ENCODE assay signal across 10 cellular contexts in the genomic region with DNA sequence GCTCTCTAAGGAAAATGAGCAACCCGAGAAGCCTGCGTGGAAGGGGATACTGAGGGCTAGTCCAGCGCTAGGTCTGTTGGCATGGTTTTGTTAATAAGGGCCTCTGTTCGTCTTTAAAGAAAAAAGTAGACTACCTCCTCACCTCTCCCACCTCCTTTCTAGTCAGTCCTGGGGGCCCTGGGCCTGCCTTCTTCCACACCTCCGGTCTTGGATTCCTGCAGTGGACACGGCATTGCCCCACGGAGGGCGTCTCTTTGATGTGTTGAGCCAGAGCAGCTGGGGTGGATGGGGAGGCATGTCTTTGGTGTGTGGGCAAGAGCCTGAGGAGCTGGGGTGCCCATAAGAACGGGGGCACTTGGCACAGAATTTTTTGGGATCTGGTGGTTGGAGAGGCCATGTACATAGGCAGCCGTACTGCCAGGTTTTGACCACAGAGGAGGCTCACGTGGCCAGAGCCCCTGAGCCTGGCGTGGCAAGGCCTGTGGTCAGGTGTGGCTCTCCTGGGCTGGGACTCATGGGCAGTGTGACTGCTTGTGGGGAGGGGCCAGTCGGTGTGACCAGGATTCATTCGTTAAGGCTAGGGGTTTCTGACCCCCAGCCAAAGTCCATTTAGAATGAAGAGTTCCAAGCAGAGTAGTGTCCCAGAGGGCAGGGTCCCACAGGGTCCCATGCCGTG. TPM values are rescaled to one million over a fixed set of nuclear protein-coding genes. Genes with fewer than 3 reads are reported as not detected.
DNase-seq lines count a peak whose midpoint lies in the region; ATAC-seq, FAIRE-seq and TF ChIP-seq lines count a peak whose summit lies in the region.
"Had no signal": no experiment of that assay in that cellular context is flagged by ENCODE, and none has a peak within 500 bp of the region (broad histone marks: within the 10 kb centered on the region; RNA-seq: fewer than 3 reads in every experiment).

No MANE protein-coding gene starts in this region.

- H2AK5ac ChIP-seq in neuronal stem cell (ENCODE audit: low read depth, low read length) = peak overlapping the region; percentile 89

- H3K18ac ChIP-seq in neuronal stem cell (ENCODE audit: low read length) = peak overlapping the region; percentile 36

- WGBS in SK-N-SH (ENCODE audit: low lambda C conversion rate) = 67% methylated on average over 14 of the region's 15 CpGs
- WGBS in neuronal stem cell (ENCODE audit: extremely low coverage in 2 of 2, insufficient read length in 2 of 2, insufficient replicate concordance in 1 of 2), 2 donors = no CpG with 5 or more reads among the region's 15 CpGs

- H3K79me2 ChIP-seq in SK-N-SH (ENCODE audit: insufficient read depth) = peaks cover 18% of the 10 kb centered on the region; the same call in 1 of the 2 replicates

- H3K9ac ChIP-seq in SK-N-SH (no peak overlapping the region), neuronal stem cell (ENCODE audit: low read depth, low read length, poor library complexity) (peak overlapping the region; percentile 45), kidney (ENCODE audit: low read length in 2 of 2) (no peak overlapping the region)

- no peak for TF ChIP-seq EP300 in SK-N-SH (IDR thresholded peaks at IDR 0.05; ENCODE audit: borderline replicate concordance in 1 of 2, low read depth in 1 of 2, low read length in 1 of 2)

- no peak overlapping the region for H4K91ac ChIP-seq in neuronal stem cell (ENCODE audit: low read depth, low read length, poor library complexity)

- H2AFZ ChIP-seq in SK-N-SH (ENCODE audit: low read depth) (no peak overlapping the region), neuronal stem cell (ENCODE audit: low read length) (no peak overlapping the region)

- POLR2A ChIA-PET in SK-N-SH (lab: Yijun Ruan, JAX) (no interaction called here), RWPE1 (lab: Yijun Ruan, JAX; ENCODE audit: low non-redundant PET) (no interaction called here)

- peak overlapping the region; percentile 61 for H3K14ac ChIP-seq in neuronal stem cell (ENCODE audit: low read length)

- H3K4me3 ChIP-seq in SK-N-SH (ENCODE audit: low read depth in 2 of 2, low read length in 1 of 2) (no peak overlapping the region; a peak in 1 of 4 replicates), neuronal stem cell (ENCODE audit: low read length in 2 of 2) (no peak overlapping the region), kidney (ENCODE audit: low read length in 2 of 2) (no peak overlapping the region)
- H3K4me3 ChIP-seq: tibial nerve had no signal

- H2BK12ac ChIP-seq in neuronal stem cell (ENCODE audit: low read length) = no peak overlapping the region

- no peak overlapping the region for H2BK120ac ChIP-seq in neuronal stem cell (ENCODE audit: low read depth, low read length)

- TF ChIP-seq RAD21 in SK-N-SH (IDR thresholded peaks at IDR 0.05; ENCODE audit: low read length) = no peak

- H4K20me1 ChIP-seq in SK-N-SH (ENCODE audit: insufficient read depth) = peaks cover 24% of the 10 kb centered on the region

- CTCF ChIA-PET in SK-N-SH (lab: Yijun Ruan, JAX) = interaction anchor here (0.6 to 18.0 kb wide), 59 partner anchors 10 to 1211 kb away, joined by 3 to 243 read pairs (median 5); partner anchors contain the start of genes ABCF2, AGAP3, CHPF2 and GBX1
- CTCF ChIA-PET in RWPE1 (lab: Yijun Ruan, JAX) = interaction anchor here (0.6 to 1.4 kb wide), 10 partner anchors 11 to 954 kb away, joined by 3 to 11 read pairs (median 4); no protein-coding TSS in a partner anchor

- no peak overlapping the region for H3K27ac ChIP-seq in SK-N-SH (ENCODE audit: low read depth in 2 of 2, low read length in 1 of 2)
- H3K27ac ChIP-seq in RWPE1 = peak overlapping the region; percentile 23; the same call in 1 of the 2 replicates
- no peak overlapping the region for H3K27ac ChIP-seq in neuronal stem cell (replicated peaks; ENCODE audit: low read length)
- H3K27ac ChIP-seq in kidney (ENCODE audit: low read depth in 2 of 2, low read length in 2 of 2) = no peak overlapping the region
- H3K27ac ChIP-seq: tibial nerve had no signal

- peak overlapping the region; percentile 45 for H3K23ac ChIP-seq in neuronal stem cell (ENCODE audit: low read depth, low read length, poor library complexity)

- H2BK15ac ChIP-seq in neuronal stem cell (ENCODE audit: low read length) = no peak overlapping the region

- TF ChIP-seq CTCF in SK-N-SH (IDR thresholded peaks at IDR 0.05) = no peak
- peak; percentile 13 for TF ChIP-seq CTCF in RWPE1 (conservative IDR thresholded peaks at IDR 0.05; ENCODE audit: low read depth)
- no peak for TF ChIP-seq CTCF in kidney (IDR thresholded peaks at IDR 0.05; ENCODE audit: borderline replicate concordance, extremely low read depth, insufficient read depth)

- no peak overlapping the region for H3K4ac ChIP-seq in neuronal stem cell (ENCODE audit: low read length)

- H3K27me3 ChIP-seq in SK-N-SH (ENCODE audit: insufficient read depth) (no peaks in the 10 kb centered on the region), neuronal stem cell (ENCODE audit: control insufficient read depth in 3 of 3, insufficient read depth in 3 of 3, low read depth in 1 of 3, low read length in 3 of 3) (peaks cover 0 to 1% (median 0%) of the 10 kb centered on the region in 3 experiments)
- H3K27me3 ChIP-seq: tibial nerve had no signal

- intact Hi-C loops in kidney (cut with DNase I) = no loop called here

- H3K79me1 ChIP-seq in neuronal stem cell (ENCODE audit: low read depth, low read length) = peaks cover 23% of the 10 kb centered on the region

- H3K4me2 ChIP-seq in SK-N-SH = no peak overlapping the region
- H3K4me2 ChIP-seq in neuronal stem cell (ENCODE audit: insufficient read depth, low read length, poor library complexity, severe bottlenecking) = no peak overlapping the region

- peak overlapping the region; percentile 76 for H4K8ac ChIP-seq in neuronal stem cell (ENCODE audit: low read depth, low read length)

- no peaks in the 10 kb centered on the region; a peak in 1 of 4 replicates for H3K4me1 ChIP-seq in SK-N-SH (ENCODE audit: control insufficient read depth in 1 of 2, insufficient read depth in 2 of 2, low read depth in 1 of 2, low read length in 1 of 2)
- peaks cover 0 to 18% of the 10 kb centered on the region in 2 donors for H3K4me1 ChIP-seq in neuronal stem cell (ENCODE audit: control insufficient read depth in 2 of 2, insufficient read depth in 1 of 2, low read depth in 1 of 2, low read length in 2 of 2)
- H3K4me1 ChIP-seq in kidney (ENCODE audit: control insufficient read depth in 1 of 2, insufficient read depth in 1 of 2, low read depth in 1 of 2, low read length in 2 of 2) = peaks cover 0 to 5% of the 10 kb centered on the region in 2 donors

- ATAC-seq in SK-N-SH treated with all-trans-retinoic acid at 6 μM for 48 hours = peak; percentile 1; the same call in 1 of the 3 replicates

- FAIRE-seq in kidney (lab: Jason Lieb, UNC) = no peak

- H2BK5ac ChIP-seq in neuronal stem cell (ENCODE audit: low read length) = no peak overlapping the region

- H3K9me3 ChIP-seq in SK-N-SH (no peaks in the 10 kb centered on the region), neuronal stem cell (replicated peaks in 1 of 2; ENCODE audit: control insufficient read depth in 2 of 2, insufficient read depth in 1 of 2, low read depth in 1 of 2, low read length in 2 of 2) (no peaks in the 10 kb centered on the region), kidney (ENCODE audit: control insufficient read depth in 1 of 2, low read length in 2 of 2) (no peaks in the 10 kb centered on the region)
- H3K9me3 ChIP-seq: tibial nerve had no signal

- H3K9me2 ChIP-seq in SK-N-SH = no peaks in the 10 kb centered on the region

- H3K36me3 ChIP-seq in SK-N-SH (replicated peaks in 1 of 2; ENCODE audit: control insufficient read depth in 1 of 2, insufficient read depth in 2 of 2, low read length in 1 of 2) (peaks cover 25 to 82% of the 10 kb centered on the region in 2 experiments), neuronal stem cell (replicated peaks in 1 of 2; ENCODE audit: control insufficient read depth in 2 of 2, insufficient read depth in 2 of 2, low read length in 2 of 2) (peaks cover 33 to 62% of the 10 kb centered on the region in 2 donors), kidney (ENCODE audit: control insufficient read depth in 1 of 2, insufficient read depth in 2 of 2, low read length in 2 of 2) (peaks cover 18 to 30% of the 10 kb centered on the region in 2 donors)

- DNase-seq in SK-N-SH (no peak), RWPE1 (ENCODE audit: low spot score) (no peak), neuronal stem cell (ENCODE audit: low spot score) (no peak), NCI-H446 treated with DMSO at 0.1 percent for 48 hours (lab: John Stamatoyannopoulos, UW) (no peak), kidney (no peak)

- H3F3A ChIP-seq in SK-N-SH (replicated peaks; ENCODE audit: insufficient read depth) = peaks cover 4% of the 10 kb centered on the region

TF ChIP-seq in SK-N-SH treated with all-trans-retinoic acid at 6 μM for 48 hours, 23 proteins besides CTCF, POLR2A, EP300 and RAD21 (continues in another document):
- no peak for TF ChIP-seq TCF4 (CRISPR knock-in tag; IDR thresholded peaks at IDR 0.05; ENCODE audit: borderline replicate concordance)

TF ChIP-seq in SK-N-SH, 30 proteins besides CTCF, POLR2A, EP300 and RAD21 (continues in another document):
- TF ChIP-seq GATA2 (CRISPR knock-in tag; IDR thresholded peaks at IDR 0.05) = no peak
- no peak for TF ChIP-seq RFX5 (IDR thresholded peaks at IDR 0.05; ENCODE audit: low read length)

RNA-seq across cellular contexts. Expression of gene AGAP3, which starts 38.1 kb away (rescaled TPM):
- polyA plus RNA-seq in SK-N-SH (2012; rRNA removed) (108 and 126 TPM in 2 replicates), kidney (ENCODE audit: insufficient read depth, low read depth, low replicate concordance) (35.8 TPM)
- polyA plus RNA-seq in SK-N-SH (2012; cell fraction: cytosol; rRNA removed) = 61.7 and 84.8 TPM in 2 replicates
- polyA plus RNA-seq in SK-N-SH (2012; cell fraction: nucleus; rRNA removed) = 361 and 701 TPM in 2 replicates
- 45.7 TPM for polyA plus RNA-seq in neuronal stem cell (2013, experiment 1 of 2)
- 45.5 TPM for polyA plus RNA-seq in neuronal stem cell (2013, experiment 2 of 2)
- 64.4 TPM for total RNA-seq in kidney

RNA-seq across cellular contexts. Expression of gene TMUB1, which starts 41.0 kb away (rescaled TPM):
- polyA plus RNA-seq in SK-N-SH (2012; rRNA removed) = 37.8 and 60.6 TPM in 2 replicates
- 21.7 and 37.0 TPM in 2 replicates for polyA plus RNA-seq in SK-N-SH (2012; cell fraction: cytosol; rRNA removed)
- 58.0 and 66.2 TPM in 2 replicates for polyA plus RNA-seq in SK-N-SH (2012; cell fraction: nucleus; rRNA removed)
- 45.7 TPM for polyA plus RNA-seq in neuronal stem cell (2013, experiment 1 of 2)
- 44.8 TPM for polyA plus RNA-seq in neuronal stem cell (2013, experiment 2 of 2)
- total RNA-seq in kidney = 36.9 TPM
- polyA plus RNA-seq in kidney (ENCODE audit: insufficient read depth, low read depth, low replicate concordance) = 79.9 TPM

RNA-seq across cellular contexts. Expression of gene GBX1, which starts 43.2 kb away (rescaled TPM):
- not detected in 2 replicates for polyA plus RNA-seq in SK-N-SH (2012; rRNA removed)
- polyA plus RNA-seq in SK-N-SH (2012; cell fraction: cytosol; rRNA removed) = not detected in 2 replicates
- not detected in 2 replicates for polyA plus RNA-seq in SK-N-SH (2012; cell fraction: nucleus; rRNA removed)
- polyA plus RNA-seq in neuronal stem cell (2013, experiment 1 of 2) = 0.10 TPM
- polyA plus RNA-seq in neuronal stem cell (2013, experiment 2 of 2) = 0.07 TPM
- total RNA-seq in kidney = not detected
- not detected for polyA plus RNA-seq in kidney (ENCODE audit: insufficient read depth, low read depth, low replicate concordance)
- total RNA-seq: activated naive CD4-positive, alpha-beta T cell treated with anti-CD3 and anti-CD28 coated beads for 36 hours; endodermal cell; tibial nerve had no signal
- polyA plus RNA-seq: immature natural killer cell had no signal

RNA-seq across cellular contexts. Expression of gene FASTK, which starts 43.7 kb away (rescaled TPM):
- 125 and 148 TPM in 2 replicates for polyA plus RNA-seq in SK-N-SH (2012; rRNA removed)
- 34.4 and 60.5 TPM in 2 replicates for polyA plus RNA-seq in SK-N-SH (2012; cell fraction: cytosol; rRNA removed)
- 699 and 1,159 TPM in 2 replicates for polyA plus RNA-seq in SK-N-SH (2012; cell fraction: nucleus; rRNA removed)
- 40.4 TPM for polyA plus RNA-seq in neuronal stem cell (2013, experiment 1 of 2)
- polyA plus RNA-seq in neuronal stem cell (2013, experiment 2 of 2) = 40.8 TPM
- 71.2 TPM for total RNA-seq in kidney
- 116 TPM for polyA plus RNA-seq in kidney (ENCODE audit: insufficient read depth, low read depth, low replicate concordance)
